In the genomic region with DNA sequence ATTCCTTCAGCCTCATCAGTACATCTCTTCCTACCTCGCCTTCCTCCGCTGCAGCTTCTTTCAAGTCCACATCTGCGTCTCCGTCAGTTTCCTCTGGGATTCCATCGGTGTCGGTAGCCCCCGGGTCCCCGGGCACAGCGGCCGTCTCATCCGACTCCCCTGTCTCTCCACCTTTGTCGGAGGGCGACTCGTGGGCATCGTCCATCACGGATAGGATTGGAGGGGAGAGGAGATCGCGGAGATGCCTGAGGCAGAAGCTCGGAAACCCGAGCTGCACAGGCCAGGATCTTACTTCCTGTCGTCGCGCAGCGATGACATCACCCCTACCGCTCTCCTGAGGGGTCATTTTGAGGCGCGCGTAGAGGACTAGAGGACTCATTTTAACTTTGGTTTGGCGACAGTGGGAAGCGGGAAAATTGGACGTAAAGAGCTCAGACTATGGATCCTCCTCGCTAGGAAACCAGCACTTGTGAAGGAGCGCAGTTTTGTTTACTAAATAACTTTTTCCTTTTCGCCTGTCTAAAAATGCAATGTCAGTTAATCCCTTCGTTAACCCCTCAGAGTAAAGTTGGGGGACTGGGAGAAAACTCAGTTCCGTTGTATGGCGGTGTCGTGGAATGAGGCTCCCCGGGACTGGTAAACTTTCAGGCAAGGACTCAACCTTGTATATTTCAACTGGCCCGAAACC, we compare ENCODE assay signal across 8 cellular contexts. TPM values are rescaled to one million over a fixed set of nuclear protein-coding genes. Genes with fewer than 3 reads are reported as not detected.
DNase-seq lines count a peak whose midpoint lies in the region; ATAC-seq, FAIRE-seq and TF ChIP-seq lines count a peak whose summit lies in the region.

A gene with protein sequence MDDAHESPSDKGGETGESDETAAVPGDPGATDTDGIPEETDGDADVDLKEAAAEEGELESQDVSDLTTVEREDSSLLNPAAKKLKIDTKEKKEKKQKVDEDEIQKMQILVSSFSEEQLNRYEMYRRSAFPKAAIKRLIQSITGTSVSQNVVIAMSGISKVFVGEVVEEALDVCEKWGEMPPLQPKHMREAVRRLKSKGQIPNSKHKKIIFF (minus strand): TSS at position 290 of the 688 bp plus-strand sequence. CDS start 85 bp downstream, at position 205.

- no peak within 1 kb of the TSS for H2BK12ac ChIP-seq in neuronal stem cell (ENCODE audit: low read length)

- FAIRE-seq in frontal cortex (lab: Jason Lieb, UNC) = no peak

- no peak within 1 kb of the TSS for H4K91ac ChIP-seq in neuronal stem cell (ENCODE audit: low read depth, low read length, poor library complexity)

- H3K4me3 ChIP-seq in SK-N-SH (ENCODE audit: low read depth in 2 of 2, low read length in 1 of 2) (peak within 1 kb of the TSS; percentile 92 to 95), neuronal stem cell (ENCODE audit: low read length in 2 of 2) (peak within 1 kb of the TSS; percentile 71 to 95), subcutaneous abdominal adipose tissue (ENCODE audit: low read depth in 1 of 5, low read length in 5 of 5) (peak within 1 kb of the TSS; percentile 86 to 97 (median 96))

- H4K20me1 ChIP-seq in SK-N-SH (ENCODE audit: insufficient read depth) = peaks cover 3% of the 10 kb centered on the region; the same call in 1 of the 2 replicates

- peaks cover 4% of the 10 kb centered on the region for H3K9me3 Mint-ChIP-seq in activated naive CD4-positive, alpha-beta T cell treated with anti-CD3 and anti-CD28 coated beads, Interleukin-2, amount 10 ng/mL, durations not matched to agents 7 days and 5 days

- H3K27me3 ChIP-seq in SK-N-SH (ENCODE audit: insufficient read depth) (no peaks in the 10 kb centered on the region), neuronal stem cell (ENCODE audit: control insufficient read depth in 3 of 3, insufficient read depth in 3 of 3, low read depth in 1 of 3, low read length in 3 of 3) (no peaks in the 10 kb centered on the region), subcutaneous abdominal adipose tissue (ENCODE audit: control insufficient read depth in 5 of 5, insufficient read depth in 4 of 5, low read length in 5 of 5) (no peaks in the 10 kb centered on the region)

- CTCF ChIA-PET in SK-N-SH (lab: Yijun Ruan, JAX) = interaction anchor here (0.9 to 1.0 kb wide), 3 partner anchors 15 to 252 kb away, joined by 3 to 5 read pairs (median 4); no protein-coding TSS in a partner anchor
- CTCF ChIA-PET in activated naive CD4-positive, alpha-beta T cell treated with anti-CD3 and anti-CD28 coated beads, Interleukin-2, amount 10 ng/mL, durations not matched to agents 7 days and 5 days (lab: Charles Lee) = interaction anchor here (0.7 kb wide), 1 partner anchor 32 kb away, joined by 3 read pairs; no protein-coding TSS in a partner anchor

- no peaks in the 10 kb centered on the region for H3K9me3 ChIP-seq in SK-N-SH
- H3K9me3 ChIP-seq in neuronal stem cell (replicated peaks in 1 of 2; ENCODE audit: control insufficient read depth in 2 of 2, insufficient read depth in 1 of 2, low read depth in 1 of 2, low read length in 2 of 2) = peaks cover 0 to 3% of the 10 kb centered on the region in 2 donors
- no peaks in the 10 kb centered on the region for H3K9me3 ChIP-seq in subcutaneous abdominal adipose tissue (ENCODE audit: control insufficient read depth in 5 of 5, low read length in 5 of 5)

- H2AK5ac ChIP-seq in neuronal stem cell (ENCODE audit: low read depth, low read length) = no peak within 1 kb of the TSS

- H2AFZ ChIP-seq in SK-N-SH (ENCODE audit: low read depth) (peak within 1 kb of the TSS; percentile 97), neuronal stem cell (ENCODE audit: low read length) (peak within 1 kb of the TSS; percentile 91)

- ATAC-seq in HG02571 (IDR thresholded peaks at IDR 0.05; ENCODE audit: unreplicated experiment) = peak; percentile 68

- no peak for TF ChIP-seq RAD21 in SK-N-SH (IDR thresholded peaks at IDR 0.05; ENCODE audit: low read length)

- peaks cover 21% of the 10 kb centered on the region for H3K36me3 Mint-ChIP-seq in activated naive CD4-positive, alpha-beta T cell treated with anti-CD3 and anti-CD28 coated beads, Interleukin-2, amount 10 ng/mL, durations not matched to agents 7 days and 5 days

- H4K8ac ChIP-seq in neuronal stem cell (ENCODE audit: low read depth, low read length) = no peak within 1 kb of the TSS

- peaks cover 23% of the 10 kb centered on the region for H3K27me3 Mint-ChIP-seq in activated naive CD4-positive, alpha-beta T cell treated with anti-CD3 and anti-CD28 coated beads, Interleukin-2, amount 10 ng/mL, durations not matched to agents 7 days and 5 days

- peak within 1 kb of the TSS; percentile 80 for H3K18ac ChIP-seq in neuronal stem cell (ENCODE audit: low read length)

- WGBS in SK-N-SH (ENCODE audit: low lambda C conversion rate) = 0% methylated on average over 40 of the region's 40 CpGs
- WGBS in neuronal stem cell (ENCODE audit: extremely low coverage in 2 of 2, insufficient read length in 2 of 2, insufficient replicate concordance in 1 of 2), 2 donors = no CpG with 5 or more reads among the region's 40 CpGs

- H3K27ac Mint-ChIP-seq in activated naive CD4-positive, alpha-beta T cell treated with anti-CD3 and anti-CD28 coated beads, Interleukin-2, amount 10 ng/mL, durations not matched to agents 7 days and 5 days = peak within 1 kb of the TSS; percentile 95

- H3K36me3 ChIP-seq in SK-N-SH (replicated peaks in 1 of 2; ENCODE audit: control insufficient read depth in 1 of 2, insufficient read depth in 2 of 2, low read length in 1 of 2) = peaks cover 3 to 24% of the 10 kb centered on the region in 2 experiments
- peaks cover 0 to 26% of the 10 kb centered on the region in 2 donors for H3K36me3 ChIP-seq in neuronal stem cell (replicated peaks in 1 of 2; ENCODE audit: control insufficient read depth in 2 of 2, insufficient read depth in 2 of 2, low read length in 2 of 2)
- H3K36me3 ChIP-seq in subcutaneous abdominal adipose tissue (ENCODE audit: control insufficient read depth in 5 of 5, insufficient read depth in 5 of 5, low read length in 5 of 5) = peaks cover 0 to 5% (median 2%) of the 10 kb centered on the region in 5 donors

- H3K14ac ChIP-seq in neuronal stem cell (ENCODE audit: low read length) = no peak within 1 kb of the TSS

- peaks cover 5% of the 10 kb centered on the region for H3K79me1 ChIP-seq in neuronal stem cell (ENCODE audit: low read depth, low read length)

- H3K4ac ChIP-seq in neuronal stem cell (ENCODE audit: low read length) = no peak within 1 kb of the TSS

- H3K23ac ChIP-seq in neuronal stem cell (ENCODE audit: low read depth, low read length, poor library complexity) = peak within 1 kb of the TSS; percentile 49

- H3K9ac ChIP-seq in SK-N-SH (peak within 1 kb of the TSS; percentile 92), neuronal stem cell (ENCODE audit: low read depth, low read length, poor library complexity) (peak within 1 kb of the TSS; percentile 93), subcutaneous abdominal adipose tissue (ENCODE audit: low read length in 5 of 5) (peak within 1 kb of the TSS; percentile 83 to 95 (median 89))

- POLR2A ChIA-PET in SK-N-SH (lab: Yijun Ruan, JAX) = interaction anchor here (0.7 to 1.8 kb wide), 3 partner anchors 23 to 131 kb away, joined by 3 to 6 read pairs (median 3); a partner anchor contains a TSS

- no peak within 1 kb of the TSS for H2BK5ac ChIP-seq in neuronal stem cell (ENCODE audit: low read length)

- H3K79me2 ChIP-seq in SK-N-SH (ENCODE audit: insufficient read depth) = peaks cover 73% of the 10 kb centered on the region

- no peak for TF ChIP-seq CTCF in SK-N-SH (IDR thresholded peaks at IDR 0.05)

- H3K4me1 ChIP-seq in SK-N-SH (ENCODE audit: control insufficient read depth in 1 of 2, insufficient read depth in 2 of 2, low read depth in 1 of 2, low read length in 1 of 2) (peaks cover 0 to 10% of the 10 kb centered on the region in 2 experiments; a peak in 2 of 4 replicates), neuronal stem cell (ENCODE audit: control insufficient read depth in 2 of 2, insufficient read depth in 1 of 2, low read depth in 1 of 2, low read length in 2 of 2) (peaks cover 0 to 6% of the 10 kb centered on the region in 2 donors), subcutaneous abdominal adipose tissue (ENCODE audit: control insufficient read depth in 5 of 5, insufficient read depth in 5 of 5, low read length in 5 of 5) (peaks cover 7 to 43% (median 38%) of the 10 kb centered on the region in 5 donors)

- no peaks in the 10 kb centered on the region for H3K9me2 ChIP-seq in SK-N-SH

- peak within 1 kb of the TSS; percentile 82 for H3K4me2 ChIP-seq in SK-N-SH
- H3K4me2 ChIP-seq in neuronal stem cell (ENCODE audit: insufficient read depth, low read length, poor library complexity, severe bottlenecking) = peak within 1 kb of the TSS; percentile 71

- H2BK15ac ChIP-seq in neuronal stem cell (ENCODE audit: low read length) = peak within 1 kb of the TSS; percentile 41

- peak in 1 of 2 experiments; percentile 32; a peak in 1 of 4 replicates for TF ChIP-seq EP300 in SK-N-SH (IDR thresholded peaks at IDR 0.05; ENCODE audit: borderline replicate concordance in 1 of 2, low read depth in 1 of 2, low read length in 1 of 2)

- DNase-seq in GF-D8 (lab: John Stamatoyannopoulos, UW) = peak; percentile 85
- DNase-seq in NCI-H1092 (lab: John Stamatoyannopoulos, UW) = peak; percentile 82
- DNase-seq in SK-N-SH = peak; percentile 86
- peak; percentile 95 for DNase-seq in activated naive CD4-positive, alpha-beta T cell treated with anti-CD3 and anti-CD28 coated beads, Interleukin-2, amount 10 ng/mL, durations not matched to agents 7 days and 5 days
- DNase-seq in frontal cortex (ENCODE audit: low spot score in 2 of 2) = peak; percentile 57 to 76
- peak; percentile 94 for DNase-seq in neuronal stem cell (ENCODE audit: low spot score)

- peaks cover 13% of the 10 kb centered on the region for H3F3A ChIP-seq in SK-N-SH (replicated peaks; ENCODE audit: insufficient read depth)

- peak within 1 kb of the TSS; percentile 97 for H3K4me3 Mint-ChIP-seq in activated naive CD4-positive, alpha-beta T cell treated with anti-CD3 and anti-CD28 coated beads, Interleukin-2, amount 10 ng/mL, durations not matched to agents 7 days and 5 days

- no peak within 1 kb of the TSS for H2BK120ac ChIP-seq in neuronal stem cell (ENCODE audit: low read depth, low read length)

- H3K4me1 Mint-ChIP-seq in activated naive CD4-positive, alpha-beta T cell treated with anti-CD3 and anti-CD28 coated beads, Interleukin-2, amount 10 ng/mL, durations not matched to agents 7 days and 5 days = peaks cover 56% of the 10 kb centered on the region

- H3K27ac ChIP-seq in SK-N-SH (ENCODE audit: low read depth in 2 of 2, low read length in 1 of 2) (peak within 1 kb of the TSS; percentile 85 to 86), neuronal stem cell (replicated peaks; ENCODE audit: low read length) (peak within 1 kb of the TSS; percentile 60), subcutaneous abdominal adipose tissue (ENCODE audit: low read depth, low read length) (peak within 1 kb of the TSS; percentile 91)

TF ChIP-seq in SK-N-SH, 30 proteins besides CTCF, POLR2A, EP300 and RAD21 (continues in another document):
- TF ChIP-seq RFX5 (IDR thresholded peaks at IDR 0.05; ENCODE audit: low read length) = no peak
- TF ChIP-seq MEF2A (IDR thresholded peaks at IDR 0.05; ENCODE audit: borderline replicate concordance, low read depth) = 0 out of 2 replicates have a peak, but pooled peaks have one; percentile 9

RNA-seq across cellular contexts. Expression of the gene that starts here (rescaled TPM):
- 21.8 and 29.3 TPM in 2 replicates for polyA plus RNA-seq in SK-N-SH (2012; rRNA removed)
- 31.0 and 35.6 TPM in 2 replicates for polyA plus RNA-seq in SK-N-SH (2012; cell fraction: cytosol; rRNA removed)
- polyA plus RNA-seq in SK-N-SH (2012; cell fraction: nucleus; rRNA removed) = 25.4 and 38.9 TPM in 2 replicates
- total RNA-seq in frontal cortex = 32.2 TPM
- 48.0 TPM for polyA plus RNA-seq in neuronal stem cell (2013, experiment 1 of 2)
- 48.6 TPM for polyA plus RNA-seq in neuronal stem cell (2013, experiment 2 of 2)

Comparison
In these comparisons a context has a peak if more than half of its experiments do, and no peak if none do; other contexts are left out.
1. Peak in every context shown above with its lines: DNase-seq, ATAC-seq, H3K4me3 ChIP-seq and H3K27ac ChIP-seq.